ENCODE assay signal across 26 cellular contexts in genomic region chr5:33166971-33167370, GRCh38.
"Had no signal": no experiment of that assay in that cellular context is flagged by ENCODE, and none has a peak within 500 bp of the region (broad histone marks: within the 10 kb centered on the region; RNA-seq: fewer than 3 reads in every experiment).

No MANE protein-coding gene starts in this region.

- H3K27ac Mint-ChIP-seq: activated naive CD4-positive, alpha-beta T cell treated with anti-CD3 and anti-CD28 coated beads for 36 hours; activated naive CD8-positive, alpha-beta T cell treated with anti-CD3 and anti-CD28 coated beads for 36 hours; activated T-helper 1 cell treated with anti-CD3 and anti-CD28 coated beads, Interleukin-12 subunit alpha, Interleukin-12 subunit beta, Interleukin-2, Interleukin-4 antibody, amounts not matched to agents 30 ng/mL and 10 ng/mL and 1 ng/mL, durations not matched to agents 14 hours and 24 hours and 36 hours; naive thymus-derived CD4-positive, alpha-beta T cell; stimulated activated naive B cell treated with anti-CD40 and anti-IgM and Interleukin-4, amounts not matched to agents 10 μg/mL and 1 μg/mL and 100 μg/mL, for 72 hours had no signal

- H3K9me3 ChIP-seq: adrenal gland, colonic mucosa, thyroid gland had no signal

- H3K4me3 Mint-ChIP-seq: activated naive CD4-positive, alpha-beta T cell treated with anti-CD3 and anti-CD28 coated beads for 36 hours; activated naive CD8-positive, alpha-beta T cell treated with anti-CD3 and anti-CD28 coated beads for 36 hours; activated T-helper 1 cell treated with anti-CD3 and anti-CD28 coated beads, Interleukin-12 subunit alpha, Interleukin-12 subunit beta, Interleukin-2, Interleukin-4 antibody, amounts not matched to agents 30 ng/mL and 10 ng/mL and 1 ng/mL, durations not matched to agents 14 hours and 24 hours and 36 hours; naive thymus-derived CD4-positive, alpha-beta T cell; stimulated activated naive B cell treated with anti-CD40 and anti-IgM and Interleukin-4, amounts not matched to agents 10 μg/mL and 1 μg/mL and 100 μg/mL, for 72 hours had no signal

- H3K36me3 Mint-ChIP-seq: activated naive CD8-positive, alpha-beta T cell treated with anti-CD3 and anti-CD28 coated beads for 36 hours; naive thymus-derived CD4-positive, alpha-beta T cell had no signal

- H3K27me3 ChIP-seq: adrenal gland, body of pancreas, colonic mucosa, esophagus squamous epithelium, stomach, thyroid gland, upper lobe of left lung had no signal

- H3K36me3 ChIP-seq: adrenal gland, colonic mucosa, esophagus squamous epithelium, left ventricle myocardium inferior, stomach, thyroid gland, upper lobe of left lung had no signal

- DNase-seq: activated CD4-positive, alpha-beta T cell treated with anti-CD3 and anti-CD28 coated beads for 4 hours; activated CD4-positive, alpha-beta T cell treated with anti-CD3 and anti-CD28 coated beads, Interleukin-2, amount 50 U/mL, for 48 hours; activated CD8-positive, alpha-beta memory T cell treated with anti-CD3 and anti-CD28 coated beads, Interleukin-2, amount 50 U/mL, for 4 hours; activated effector memory CD4-positive, alpha-beta T cell treated with anti-CD3 and anti-CD28 coated beads, Interleukin-2, amount 50 U/mL, for 16 hours; activated naive CD4-positive, alpha-beta T cell treated with anti-CD3 and anti-CD28 coated beads for 36 hours; activated naive CD8-positive, alpha-beta T cell treated with anti-CD3 and anti-CD28 coated beads for 36 hours; activated T-cell treated with anti-CD3 and anti-CD28 coated beads, Interleukin-2, amount 50 U/mL, for 1 hour; adrenal gland; aorta; body of pancreas; colonic mucosa; effector CD8-positive, alpha-beta T cell; esophagus squamous epithelium; foreskin melanocyte; left ventricle myocardium inferior; naive thymus-derived CD4-positive, alpha-beta T cell; occipital lobe; stimulated activated CD4-positive, alpha-beta T cell treated with anti-CD3 and anti-CD28 coated beads, Interleukin-15, amount 100 ng/mL, for 24 hours; stimulated activated naive B cell treated with anti-CD40 and anti-IgM and Interleukin-4, amounts not matched to agents 10 μg/mL and 1 μg/mL and 100 μg/mL, for 72 hours; stomach; upper lobe of left lung had no signal

- ATAC-seq: body of pancreas; naive thymus-derived CD4-positive, alpha-beta T cell; right cardiac atrium; stimulated activated naive B cell treated with anti-CD40 and anti-IgM and Interleukin-4, amounts not matched to agents 10 μg/mL and 1 μg/mL and 100 μg/mL, for 72 hours had no signal

- H3K27me3 Mint-ChIP-seq: activated naive CD8-positive, alpha-beta T cell treated with anti-CD3 and anti-CD28 coated beads for 36 hours; naive thymus-derived CD4-positive, alpha-beta T cell had no signal

- H3K27ac ChIP-seq: adrenal gland, body of pancreas, colonic mucosa, epithelial cell of prostate, esophagus squamous epithelium, left ventricle myocardium inferior, stomach, thyroid gland, upper lobe of left lung had no signal

- H3K4me3 ChIP-seq: adrenal gland, body of pancreas, colonic mucosa, esophagus squamous epithelium, left ventricle myocardium inferior, lung, stomach, thyroid gland, upper lobe of left lung had no signal

- H3K4me1 ChIP-seq: adrenal gland, body of pancreas, colonic mucosa, left ventricle myocardium inferior, stomach, thyroid gland, upper lobe of left lung had no signal

- H3K4me1 Mint-ChIP-seq: activated naive CD8-positive, alpha-beta T cell treated with anti-CD3 and anti-CD28 coated beads for 36 hours; naive thymus-derived CD4-positive, alpha-beta T cell; stimulated activated naive B cell treated with anti-CD40 and anti-IgM and Interleukin-4, amounts not matched to agents 10 μg/mL and 1 μg/mL and 100 μg/mL, for 72 hours had no signal
